6 cellular contexts compared by ENCODE assay signal in the genomic region with DNA sequence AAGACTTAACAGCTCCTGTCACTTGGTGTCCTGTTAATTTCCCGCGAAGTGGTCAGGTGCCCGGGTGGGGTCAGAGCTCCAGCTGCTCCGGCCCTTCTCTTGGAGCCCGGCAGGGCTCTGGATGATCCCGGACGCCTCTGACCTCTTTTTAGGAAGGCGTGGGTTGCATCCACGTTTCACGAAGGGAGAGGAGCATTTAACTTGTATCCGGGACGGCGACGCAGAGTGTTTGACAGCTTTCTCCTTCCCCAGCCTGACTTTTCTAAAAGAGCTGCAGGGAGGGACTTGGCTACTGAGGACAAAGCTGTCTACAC. TPM values are rescaled to one million over a fixed set of nuclear protein-coding genes. Genes with fewer than 3 reads are reported as not detected.
DNase-seq lines count a peak whose midpoint lies in the region; ATAC-seq and TF ChIP-seq lines count a peak whose summit lies in the region.

No MANE protein-coding gene starts in this region.

- TSS peak; percentile 59 for BruUV-seq in Calu3 (replicated peaks; lab: Mats Ljungman, UMichigan)
- TSS peak; percentile 80 for BruUV-seq in Panc1 (replicated peaks; lab: Mats Ljungman, UMichigan)

- peaks cover 12% of the 10 kb centered on the region for H3K9me3 Mint-ChIP-seq in Calu3 (ENCODE audit: low read depth, unreplicated experiment)

- H3K9me3 ChIP-seq in Panc1 (ENCODE audit: control insufficient read depth, insufficient read depth, low read depth, low read length), result peaks cover 2% of the 10 kb centered on the region; the same call in 1 of the 2 replicates
- no peaks in the 10 kb centered on the region for H3K9me3 ChIP-seq in thymus (ENCODE audit: control insufficient read depth)

- H3K4me1 ChIP-seq in Panc1 (ENCODE audit: control insufficient read depth, insufficient read depth, low read length) (no peaks in the 10 kb centered on the region), thymus (ENCODE audit: control insufficient read depth, insufficient read depth, low read length) (peaks cover 4% of the 10 kb centered on the region)

- no peaks in the 10 kb centered on the region for H3K27me3 Mint-ChIP-seq in Calu3 (ENCODE audit: unreplicated experiment)

- H3K4me3 Mint-ChIP-seq in Calu3 (ENCODE audit: low read depth, unreplicated experiment), result peak overlapping the region; percentile 83

- H3K36me3 ChIP-seq in Panc1 (ENCODE audit: control insufficient read depth, insufficient read depth, low read length) (no peaks in the 10 kb centered on the region), thymus (ENCODE audit: control insufficient read depth, insufficient read depth) (peaks cover 7% of the 10 kb centered on the region)

- H3K4me3 ChIP-seq in Panc1 (ENCODE audit: low read depth in 2 of 2, low read length in 2 of 2), result peak overlapping the region; percentile 65 to 82
- peak overlapping the region; percentile 98 for H3K4me3 ChIP-seq in thymus (ENCODE audit: low read length)

- no peaks in the 10 kb centered on the region for H3K4me1 Mint-ChIP-seq in Calu3 (ENCODE audit: low read depth, unreplicated experiment)

- H3K27me3 ChIP-seq in Panc1 (ENCODE audit: control insufficient read depth, insufficient read depth, low read length), result no peaks in the 10 kb centered on the region
- no peaks in the 10 kb centered on the region for H3K27me3 ChIP-seq in thymus (ENCODE audit: control insufficient read depth, insufficient read depth)

- intact Hi-C loops in Calu3 (cut with micrococcal nuclease; ENCODE audit: unreplicated experiment) (no loop called here), Panc1 (cut with micrococcal nuclease; ENCODE audit: unreplicated experiment) (no loop called here), left cardiac atrium (cut with DNase I) (no loop called here)

- DNase-seq in Calu3, result no peak
- no peak for DNase-seq in Panc1 (ENCODE audit: low read depth, low spot score)
- DNase-seq in left cardiac atrium, result peak; percentile 34
- DNase-seq in NCI-H1694 (lab: John Stamatoyannopoulos, UW), result no peak

- 4% methylated on average over 14 of the region's 14 CpGs for WGBS in thymus

- CTCF ChIA-PET in Calu3 (lab: Charles Lee) (no interaction called here), Panc1 (lab: Charles Lee) (no interaction called here)

- H3K36me3 Mint-ChIP-seq in Calu3 (ENCODE audit: insufficient read depth, unreplicated experiment), result peaks cover 11% of the 10 kb centered on the region

- in situ Hi-C loops in Panc1 (cut with HindIII; ENCODE audit: low pct_unique_long_range_greater_than_20kb, low sequenced_read_pairs), result no loop called here

- POLR2A ChIA-PET in Panc1 (lab: Charles Lee), result interaction anchor here (0.7 kb wide), 1 partner anchor 450 kb away, joined by 4 read pairs; no protein-coding TSS in a partner anchor

- ATAC-seq in Panc1 (peak; percentile 54), left cardiac atrium (peak; percentile 48 to 67), HG02938 (IDR thresholded peaks at IDR 0.05; ENCODE audit: unreplicated experiment) (no peak)

- peak overlapping the region; percentile 78 for H3K27ac ChIP-seq in Panc1 (ENCODE audit: low read length)
- H3K27ac ChIP-seq in thymus (ENCODE audit: low read depth), result no peak overlapping the region

- TF ChIP-seq CTCF in Calu3 (IDR thresholded peaks at IDR 0.05; ENCODE audit: unreplicated experiment), result no peak
- TF ChIP-seq CTCF in Panc1 (IDR thresholded peaks at IDR 0.05), result no peak

- H3K27ac Mint-ChIP-seq in Calu3 (ENCODE audit: unreplicated experiment), result peak overlapping the region; percentile 77

RNA-seq across cellular contexts. Expression of a gene that starts 0.7 kb away (rescaled TPM):
- 6.8 and 6.9 TPM in 2 replicates for total RNA-seq in Calu3 (2022)
- 5.0 TPM for total RNA-seq in Panc1 (2021; ENCODE audit: unreplicated experiment)
- 3.3 TPM for polyA plus RNA-seq in Panc1 (2012; ENCODE audit: insufficient read length)
- total RNA-seq in left cardiac atrium, result 1 to 10 TPM; 6.8 to 9.2 TPM
- polyA plus RNA-seq in thymus, result 8.6 TPM

RNA-seq across cellular contexts. Expression of a gene that starts 18.1 kb away (rescaled TPM):
- 6.0 and 7.8 TPM in 2 replicates for total RNA-seq in Calu3 (2022)
- total RNA-seq in Panc1 (2021; ENCODE audit: unreplicated experiment), result 4.2 TPM
- polyA plus RNA-seq in Panc1 (2012; ENCODE audit: insufficient read length), result 2.3 TPM
- 1 to 10 TPM; 3.5 to 3.7 TPM for total RNA-seq in left cardiac atrium
- 5.5 TPM for polyA plus RNA-seq in thymus

RNA-seq across cellular contexts. Expression of a gene that starts 33.6 kb away (rescaled TPM):
- total RNA-seq in Calu3 (2022), result 6.3 and 8.3 TPM in 2 replicates
- total RNA-seq in Panc1 (2021; ENCODE audit: unreplicated experiment), result 2.8 TPM
- polyA plus RNA-seq in Panc1 (2012; ENCODE audit: insufficient read length), result 1.4 TPM
- 1 to 10 TPM; 3.7 to 5.2 TPM for total RNA-seq in left cardiac atrium
- polyA plus RNA-seq in thymus, result 1.1 TPM

RNA-seq across cellular contexts. Expression of a gene that starts 40.5 kb away (rescaled TPM):
- 5.3 and 6.5 TPM in 2 replicates for total RNA-seq in Calu3 (2022)
- total RNA-seq in Panc1 (2021; ENCODE audit: unreplicated experiment), result 3.1 TPM
- polyA plus RNA-seq in Panc1 (2012; ENCODE audit: insufficient read length), result 2.0 TPM
- 1 to 10 TPM; 3.5 to 4.0 TPM for total RNA-seq in left cardiac atrium
- 7.5 TPM for polyA plus RNA-seq in thymus

RNA-seq across cellular contexts. Expression of a gene that starts 49.6 kb away (rescaled TPM):
- 14.9 and 20.3 TPM in 2 replicates for total RNA-seq in Calu3 (2022)
- total RNA-seq in Panc1 (2021; ENCODE audit: unreplicated experiment), result 10.7 TPM
- 4.6 TPM for polyA plus RNA-seq in Panc1 (2012; ENCODE audit: insufficient read length)
- total RNA-seq in left cardiac atrium, result 10 to 100 TPM in 1 of 2 donors, 1 to 10 TPM in 1; 8.4 to 10.1 TPM
- polyA plus RNA-seq in thymus, result 8.6 TPM
